Comparison of ENCODE assay signal across 18 cellular contexts in genomic region chr6:38503032-38503784, GRCh38.
DNase-seq lines count a peak whose midpoint lies in the region; TF ChIP-seq lines count a peak whose summit lies in the region.
"Had no signal": no experiment of that assay in that cellular context is flagged by ENCODE, and none has a peak within 500 bp of the region (broad histone marks: within the 10 kb centered on the region; RNA-seq: fewer than 3 reads in every experiment).

No MANE protein-coding gene starts in this region.

- no peaks in the 10 kb centered on the region for H3K79me2 ChIP-seq in trophoblast cell (ENCODE audit: control insufficient read depth, insufficient read depth, low read length, poor library complexity)

- H3K79me1 ChIP-seq in trophoblast cell (ENCODE audit: low read length) = no peaks in the 10 kb centered on the region

- H2BK12ac ChIP-seq in trophoblast cell (ENCODE audit: low read length) = no peak overlapping the region

- H2BK5ac ChIP-seq in trophoblast cell (ENCODE audit: low read depth, low read length, poor library complexity) = no peak overlapping the region

- no peak overlapping the region for H3K14ac ChIP-seq in trophoblast cell (ENCODE audit: low read length)

- H4K91ac ChIP-seq in trophoblast cell (ENCODE audit: low read depth, low read length) = no peak overlapping the region

- no peak overlapping the region for H3K18ac ChIP-seq in trophoblast cell (ENCODE audit: low read length)

- H3K4me3 ChIP-seq in WERI-Rb-1 (ENCODE audit: low read depth, low read length) = no peak overlapping the region
- H3K4me3 ChIP-seq in trophoblast cell (ENCODE audit: low read depth, low read length) = no peak overlapping the region
- H3K4me3 ChIP-seq: dorsolateral prefrontal cortex, heart left ventricle, mucosa of descending colon, suprapubic skin, uterus had no signal

- no peaks in the 10 kb centered on the region for H3K27me3 ChIP-seq in WERI-Rb-1 (ENCODE audit: insufficient read depth, low read depth, severe bottlenecking)
- no peaks in the 10 kb centered on the region for H3K27me3 ChIP-seq in trophoblast cell (ENCODE audit: insufficient read depth, low read length)
- H3K27me3 ChIP-seq: BE2C, dorsolateral prefrontal cortex, heart left ventricle, suprapubic skin, uterus had no signal

- H2BK120ac ChIP-seq in trophoblast cell (ENCODE audit: insufficient read depth, low read length, poor library complexity) = no peak overlapping the region

- H4K12ac ChIP-seq in trophoblast cell (ENCODE audit: low read depth, low read length) = no peak overlapping the region

- H3K9ac ChIP-seq in trophoblast cell (ENCODE audit: low read length) = no peak overlapping the region

- H3K27ac ChIP-seq in WERI-Rb-1 (peak overlapping the region; percentile 51), trophoblast cell (ENCODE audit: low read depth, low read length) (no peak overlapping the region)
- H3K27ac ChIP-seq: dorsolateral prefrontal cortex, heart left ventricle, suprapubic skin, uterus, VCaP had no signal

- no peak overlapping the region for H4K8ac ChIP-seq in trophoblast cell (ENCODE audit: low read depth, low read length)

- no peak overlapping the region for H3K4ac ChIP-seq in trophoblast cell (ENCODE audit: low read depth, low read length)

- DNase-seq in NCI-H1436 (lab: John Stamatoyannopoulos, UW) = peak; percentile 15
- DNase-seq in NCI-H1436 treated with DMSO at 0.1 percent for 48 hours (lab: John Stamatoyannopoulos, UW) = no peak
- DNase-seq in NCI-H2107 (lab: John Stamatoyannopoulos, UW) = peak; percentile 27
- peak; percentile 73 for DNase-seq in WERI-Rb-1
- peak; percentile 35 to 61 for DNase-seq in trophoblast cell
- no peak for DNase-seq in mucosa of gallbladder (ENCODE audit: low spot score)
- no peak for DNase-seq in amniotic stem cell (lab: John Stamatoyannopoulos, UW)
- no peak for DNase-seq in activated T-cell treated with anti-CD3 and anti-CD28 coated beads for 4 hours
- DNase-seq: activated CD4-positive, alpha-beta T cell treated with anti-CD3 and anti-CD28 coated beads, Interleukin-2, amount 50 U/mL, for 4 hours; activated CD8-positive, alpha-beta memory T cell treated with anti-CD3 and anti-CD28 coated beads, Interleukin-2, amount 50 U/mL, for 4 hours; BE2C; dorsolateral prefrontal cortex; heart left ventricle; mucosa of descending colon; stimulated activated CD4-positive, alpha-beta T cell treated with anti-CD3 and anti-CD28 coated beads, Interleukin-1b, Interleukin-23, amount 100 ng/mL, for 48 hours; uterus had no signal

- no peak overlapping the region for H3K23ac ChIP-seq in trophoblast cell (ENCODE audit: low read length)

- WGBS in trophoblast cell (ENCODE audit: extremely low coverage, insufficient coverage, insufficient read length) = 100% methylated on average over 1 of the region's 5 CpGs

- no peak overlapping the region for H2AK5ac ChIP-seq in trophoblast cell (ENCODE audit: low read length)

- no peaks in the 10 kb centered on the region for H3K4me1 ChIP-seq in trophoblast cell (ENCODE audit: control insufficient read depth in 1 of 2, insufficient read depth in 2 of 2, low read length in 2 of 2)
- H3K4me1 ChIP-seq: uterus had no signal

- H3K36me3 ChIP-seq in WERI-Rb-1 = no peaks in the 10 kb centered on the region; the same call in 1 of the 2 replicates
- no peaks in the 10 kb centered on the region for H3K36me3 ChIP-seq in trophoblast cell (ENCODE audit: control insufficient read depth in 1 of 2, insufficient read depth in 2 of 2, low read length in 2 of 2)
- H3K36me3 ChIP-seq: BE2C, heart left ventricle, suprapubic skin, uterus had no signal

- H3K9me3 ChIP-seq in WERI-Rb-1 (ENCODE audit: severe bottlenecking) = no peaks in the 10 kb centered on the region
- no peaks in the 10 kb centered on the region for H3K9me3 ChIP-seq in trophoblast cell (ENCODE audit: insufficient read depth, low read depth, low read length)
- H3K9me3 ChIP-seq: BE2C, heart left ventricle, mucosa of descending colon, suprapubic skin, uterus had no signal

- no peak overlapping the region for H3K4me2 ChIP-seq in trophoblast cell (ENCODE audit: low read length)

- no peak overlapping the region for H2AFZ ChIP-seq in trophoblast cell (ENCODE audit: insufficient read depth, low read length, poor library complexity)

- no peak for TF ChIP-seq CTCF in WERI-Rb-1 (IDR thresholded peaks at IDR 0.05; ENCODE audit: low read depth, low read length)

Comparison
In these comparisons a context has a peak if more than half of its experiments do, and no peak if none do; other contexts are left out.
1. DNase-seq: peak in NCI-H1436 (single experiment), NCI-H2107 (single experiment), WERI-Rb-1 (single experiment) and trophoblast cell (2 of 2); none in NCI-H1436 treated with DMSO at 0.1 percent for 48 hours (single experiment), mucosa of gallbladder (single experiment), amniotic stem cell (single experiment) and activated T-cell treated with anti-CD3 and anti-CD28 coated beads for 4 hours (single experiment).